Comparison of ENCODE assay signal across 20 cellular contexts in the genomic region with DNA sequence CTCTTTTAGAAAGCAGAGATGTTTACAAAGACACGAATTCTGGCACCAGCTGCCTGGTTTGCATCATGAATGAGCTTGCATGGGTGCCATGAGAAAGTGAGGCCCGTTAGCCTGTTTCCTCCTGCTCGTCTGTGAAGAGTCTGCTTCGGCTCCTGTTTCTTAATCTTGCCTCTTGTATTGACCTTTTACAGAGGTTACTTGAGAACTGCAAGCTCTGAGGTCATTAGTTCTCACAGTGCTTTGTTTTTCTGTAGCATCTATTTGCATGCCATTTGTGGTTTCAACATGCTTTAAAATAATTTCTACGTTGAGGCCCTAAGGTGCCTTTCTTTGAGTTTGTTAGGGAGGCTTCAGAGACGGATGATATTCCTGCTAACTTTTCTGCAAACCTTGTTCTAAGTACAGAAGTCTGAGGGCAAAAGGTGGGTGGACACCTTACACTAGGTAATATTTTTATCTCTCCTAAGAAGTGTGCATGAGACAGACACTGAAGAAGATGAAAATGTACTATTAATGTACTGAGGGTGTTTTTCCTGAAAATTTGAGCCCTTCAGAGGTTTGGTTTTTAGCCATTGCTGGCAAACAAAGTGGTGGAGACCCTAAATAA. TPM values are rescaled to one million over a fixed set of nuclear protein-coding genes. Genes with fewer than 3 reads are reported as not detected.
DNase-seq lines count a peak whose midpoint lies in the region; ATAC-seq and TF ChIP-seq lines count a peak whose summit lies in the region.
"Had no signal": no experiment of that assay in that cellular context is flagged by ENCODE, and none has a peak within 500 bp of the region (broad histone marks: within the 10 kb centered on the region; RNA-seq: fewer than 3 reads in every experiment).

No MANE protein-coding gene starts in this region.

- no peak for DNase-seq in substantia nigra (lab: John Stamatoyannopoulos, UW)
- DNase-seq in lower leg skin (ENCODE audit: low spot score in 2 of 2) = no peak
- no peak for DNase-seq in activated CD4-positive, alpha-beta T cell treated with anti-CD3 and anti-CD28 coated beads for 1 hour
- DNase-seq: activated naive CD4-positive, alpha-beta T cell treated with anti-CD3 and anti-CD28 coated beads, Interleukin-2, amount 50 U/mL, for 16 hours; H9; NCI-H1436 treated with DMSO at 0.1 percent for 48 hours; NK-92 treated with Interleukin-12 subunit alpha and Interleukin-12 subunit beta, amount 100 ng/mL, for 24 hours; SJCRH30; stimulated activated CD4-positive, alpha-beta T cell treated with anti-CD3 and anti-CD28 coated beads, Interleukin-12 subunit alpha, Interleukin-12 subunit beta, amount 100 ng/mL, for 4 hours; tibial artery had no signal

- H3K27me3 Mint-ChIP-seq in nephron (ENCODE audit: low read depth) = no peaks in the 10 kb centered on the region
- H3K27me3 Mint-ChIP-seq: central memory CD8-positive, alpha-beta T cell had no signal

- TF ChIP-seq CTCF in nephron (IDR thresholded peaks at IDR 0.05; ENCODE audit: unreplicated experiment in 3 of 3) (no peak), lower leg skin (IDR thresholded peaks at IDR 0.05) (no peak)

- H3K36me3 Mint-ChIP-seq in nephron (ENCODE audit: low read depth) = no peaks in the 10 kb centered on the region
- H3K36me3 Mint-ChIP-seq: IgD-negative memory B cell had no signal

- 52 to 58% methylated on average over 6 of the region's 6 CpGs for WGBS in lower leg skin, 2 donors

- no peak for TF ChIP-seq POLR2A in lower leg skin (IDR thresholded peaks at IDR 0.05)
- TF ChIP-seq POLR2A in GM18505 (IDR thresholded peaks at IDR 0.05; ENCODE audit: borderline replicate concordance, extremely low read depth, insufficient read depth, insufficient read length) = no peak

- peak; percentile 45 for ATAC-seq in GM18858 (IDR thresholded peaks at IDR 0.05; ENCODE audit: unreplicated experiment)
- ATAC-seq in GM19397 (IDR thresholded peaks at IDR 0.05; ENCODE audit: unreplicated experiment) = peak; percentile 59
- peak; percentile 72 for ATAC-seq in HG03432 (IDR thresholded peaks at IDR 0.05; ENCODE audit: unreplicated experiment)
- no peak for ATAC-seq in GM18505 (IDR thresholded peaks at IDR 0.05; ENCODE audit: unreplicated experiment)

- H3K4me3 Mint-ChIP-seq in nephron = no peak overlapping the region
- H3K4me3 Mint-ChIP-seq: central memory CD8-positive, alpha-beta T cell; H9 had no signal

- intact Hi-C loops in lower leg skin (cut with DNase I; ENCODE audit: low total_unique reads) = no loop called here

- no peak overlapping the region for H3K4me3 ChIP-seq in lower leg skin (ENCODE audit: low read depth, poor library complexity, severe bottlenecking)
- H3K4me3 ChIP-seq: lung, SJCRH30, tibial artery had no signal

- no peaks in the 10 kb centered on the region for H3K9me3 Mint-ChIP-seq in nephron
- H3K9me3 Mint-ChIP-seq: central memory CD8-positive, alpha-beta T cell; H9; IgD-negative memory B cell had no signal

- peak overlapping the region; percentile 81 to 87 (median 84) for H3K27ac Mint-ChIP-seq in nephron

- peaks cover 31% of the 10 kb centered on the region for H3K4me1 Mint-ChIP-seq in nephron

- no peak overlapping the region for H3K27ac ChIP-seq in substantia nigra (ENCODE audit: low read depth, low read length, poor library complexity, severe bottlenecking)
- H3K27ac ChIP-seq: C4-2B, SJCRH30, tibial artery had no signal

RNA-seq across cellular contexts. Expression of gene LINC00305, which starts 53.4 kb away (rescaled TPM):
- not detected for total RNA-seq in lower leg skin
- total RNA-seq: H9, lung, osteoblast, SJCRH30 had no signal
